ENCODE assay signal across 16 cellular contexts in genomic region chr16:68328860-68329370, GRCh38. TPM values are rescaled to one million over a fixed set of nuclear protein-coding genes. Genes with fewer than 3 reads are reported as not detected.
DNase-seq lines count a peak whose midpoint lies in the region; FAIRE-seq and TF ChIP-seq lines count a peak whose summit lies in the region.
"Had no signal": no experiment of that assay in that cellular context is flagged by ENCODE, and none has a peak within 500 bp of the region (broad histone marks: within the 10 kb centered on the region; RNA-seq: fewer than 3 reads in every experiment).

No MANE protein-coding gene starts in this region.

- H3K79me2 ChIP-seq in KMS-11 (ENCODE audit: insufficient read depth, low read depth) (no peaks in the 10 kb centered on the region), neural progenitor cell (ENCODE audit: low read depth) (no peaks in the 10 kb centered on the region)

- no peak overlapping the region for H2AFZ ChIP-seq in KMS-11 (ENCODE audit: low read depth)
- H2AFZ ChIP-seq in neural progenitor cell (replicated peaks) = no peak overlapping the region

- H3K27me3 Mint-ChIP-seq in CD14-positive monocyte (ENCODE audit: low read depth in 3 of 3) (peaks cover 0 to 4% (median 0%) of the 10 kb centered on the region in 3 donors), chondrocyte (ENCODE audit: low read depth) (no peaks in the 10 kb centered on the region), neural progenitor cell (ENCODE audit: insufficient read depth, low read depth) (peaks cover 2% of the 10 kb centered on the region)
- H3K27me3 Mint-ChIP-seq: effector memory CD8-positive, alpha-beta T cell had no signal

- H3K9me3 ChIP-seq in neural progenitor cell (ENCODE audit: low read depth) = no peaks in the 10 kb centered on the region
- H3K9me3 ChIP-seq: esophagus muscularis mucosa, gastrocnemius medialis, HAP-1 had no signal

- H3K4me3 ChIP-seq in KMS-11 (IDR thresholded peaks at IDR 0.05; ENCODE audit: insufficient read depth, low read depth, low read length) = no peak overlapping the region
- no peak overlapping the region for H3K4me3 ChIP-seq in neural progenitor cell
- H3K4me3 ChIP-seq: esophagus muscularis mucosa, gastrocnemius medialis, HAP-1 had no signal

- H3F3A ChIP-seq in neural progenitor cell (ENCODE audit: low read depth) = peaks cover 22% of the 10 kb centered on the region

- peak overlapping the region; percentile 31; the same call in 1 of the 2 replicates for H3K4me2 ChIP-seq in KMS-11
- H3K4me2 ChIP-seq in neural progenitor cell = no peak overlapping the region

- H3K4me1 Mint-ChIP-seq in CD14-positive monocyte (peaks cover 23% of the 10 kb centered on the region), chondrocyte (ENCODE audit: low read depth) (peaks cover 18% of the 10 kb centered on the region), neural progenitor cell (peaks cover 15% of the 10 kb centered on the region)

- H3K4me1 ChIP-seq in KMS-11 (ENCODE audit: low read depth, poor library complexity, severe bottlenecking) = peaks cover 60% of the 10 kb centered on the region
- no peaks in the 10 kb centered on the region for H3K4me1 ChIP-seq in neural progenitor cell

- no peak for FAIRE-seq in frontal cortex (lab: Jason Lieb, UNC)
- FAIRE-seq: colon had no signal

- H3K9ac ChIP-seq in KMS-11 (no peak overlapping the region), neural progenitor cell (no peak overlapping the region)

- no peaks in the 10 kb centered on the region for H3K27me3 ChIP-seq in KMS-11 (ENCODE audit: insufficient read depth, low read depth)
- H3K27me3 ChIP-seq in neural progenitor cell = no peaks in the 10 kb centered on the region
- H3K27me3 ChIP-seq: esophagus muscularis mucosa, gastrocnemius medialis had no signal

- H3K36me3 ChIP-seq in KMS-11 (ENCODE audit: insufficient read depth) (no peaks in the 10 kb centered on the region), neural progenitor cell (no peaks in the 10 kb centered on the region)

- no peak overlapping the region for H3K4me3 Mint-ChIP-seq in CD14-positive monocyte
- H3K4me3 Mint-ChIP-seq in chondrocyte (ENCODE audit: unreplicated experiment) = no peak overlapping the region
- H3K4me3 Mint-ChIP-seq in neural progenitor cell = no peak overlapping the region
- H3K4me3 Mint-ChIP-seq: effector memory CD8-positive, alpha-beta T cell had no signal

- H3K36me3 Mint-ChIP-seq in CD14-positive monocyte (peaks cover 29 to 36% of the 10 kb centered on the region in 2 donors), chondrocyte (ENCODE audit: low read depth) (peaks cover 8% of the 10 kb centered on the region), neural progenitor cell (peaks cover under 1% of the 10 kb centered on the region)

- intact Hi-C loops in CD14-positive monocyte (cut with micrococcal nuclease) = loop anchor here (1.0 to 5.0 kb wide), 3 partner anchors 67 to 92 kb away; partner anchors contain the start of gene SLC7A6 (in 2 of the 2)

- no peak overlapping the region for H3K27ac ChIP-seq in KMS-11
- H3K27ac ChIP-seq in neural progenitor cell = no peak overlapping the region
- H3K27ac ChIP-seq: esophagus muscularis mucosa had no signal

- H3K9me3 Mint-ChIP-seq in CD14-positive monocyte (no peaks in the 10 kb centered on the region), chondrocyte (ENCODE audit: low read depth) (no peaks in the 10 kb centered on the region), neural progenitor cell (no peaks in the 10 kb centered on the region)
- H3K9me3 Mint-ChIP-seq: activated naive CD4-positive, alpha-beta T cell treated with anti-CD3 and anti-CD28 coated beads, Interleukin-2, amount 50 U/mL, for 72 hours; effector memory CD8-positive, alpha-beta T cell had no signal

- H3K27ac Mint-ChIP-seq in CD14-positive monocyte (no peak overlapping the region), chondrocyte (ENCODE audit: unreplicated experiment) (no peak overlapping the region), neural progenitor cell (no peak overlapping the region)
- H3K27ac Mint-ChIP-seq: activated naive CD4-positive, alpha-beta T cell treated with anti-CD3 and anti-CD28 coated beads, Interleukin-2, amount 50 U/mL, for 72 hours; effector memory CD8-positive, alpha-beta T cell had no signal

- TF ChIP-seq CTCF in CD14-positive monocyte (IDR thresholded peaks at IDR 0.05) = peak; percentile 53
- TF ChIP-seq CTCF in KMS-11 (conservative IDR thresholded peaks at IDR 0.05; ENCODE audit: low read depth, low read length) = peak; percentile 37; the same call in 1 of the 2 replicates
- peak; percentile 55 for TF ChIP-seq CTCF in chondrocyte (IDR thresholded peaks at IDR 0.05)
- no peak for TF ChIP-seq CTCF in neural progenitor cell (IDR thresholded peaks at IDR 0.05)

- DNase-seq in CD14-positive monocyte (ENCODE audit: low spot score) = no peak
- DNase-seq in chondrocyte (ENCODE audit: low spot score) = no peak
- DNase-seq in pons (ENCODE audit: low spot score) = peak; percentile 36
- DNase-seq in frontal cortex (ENCODE audit: low spot score in 2 of 2) = no peak
- DNase-seq in NCI-H2196 (lab: John Stamatoyannopoulos, UW; ENCODE audit: unreplicated experiment) = no peak
- no peak for DNase-seq in neural progenitor cell (ENCODE audit: low spot score)
- no peak for DNase-seq in NCI-H1417 (lab: John Stamatoyannopoulos, UW)
- DNase-seq: NCI-H187 treated with DMSO at 0.1 percent for 48 hours, SIG-M5 had no signal

- H4K20me1 ChIP-seq in KMS-11 (ENCODE audit: insufficient read depth) (no peaks in the 10 kb centered on the region), neural progenitor cell (ENCODE audit: low read depth) (peaks cover 3% of the 10 kb centered on the region)

RNA-seq across cellular contexts. Expression of gene PRMT7, which starts 18.1 kb away (rescaled TPM):
- polyA plus RNA-seq in CD14-positive monocyte = 10 to 100 TPM; 15.0 to 15.2 TPM
- total RNA-seq in chondrocyte = 25.1 to 41.8 TPM (median 26.7 TPM) in 3 replicates
- 39.5 TPM for total RNA-seq in frontal cortex
- total RNA-seq in neural progenitor cell (ENCODE audit: low replicate concordance) = 70.2 and 79.7 TPM in 2 replicates

RNA-seq across cellular contexts. Expression of gene SLC7A6OS, which starts 18.2 kb away (rescaled TPM):
- polyA plus RNA-seq in CD14-positive monocyte = 10 to 100 TPM in 1 of 2 donors, 1 to 10 TPM in 1; 9.7 to 10.5 TPM
- total RNA-seq in chondrocyte (9.5 to 12.7 TPM (median 11.8 TPM) in 3 replicates), frontal cortex (11.4 TPM), neural progenitor cell (ENCODE audit: low replicate concordance) (18.7 and 18.8 TPM in 2 replicates)
